ENCODE assay signal across 11 cellular contexts in genomic region chr4:54433686-54434085, GRCh38.
DNase-seq lines count a peak whose midpoint lies in the region; ATAC-seq, FAIRE-seq and TF ChIP-seq lines count a peak whose summit lies in the region.
"Had no signal": no experiment of that assay in that cellular context is flagged by ENCODE, and none has a peak within 500 bp of the region (broad histone marks: within the 10 kb centered on the region; RNA-seq: fewer than 3 reads in every experiment).

No MANE protein-coding gene starts in this region.

- H3K27ac Mint-ChIP-seq in endothelial cell (ENCODE audit: unreplicated experiment), result no peak overlapping the region
- no peak overlapping the region for H3K27ac Mint-ChIP-seq in neural crest cell (ENCODE audit: unreplicated experiment)
- H3K27ac Mint-ChIP-seq in stimulated activated memory B cell treated with anti-CD40 and anti-IgM and Interleukin-4, amounts not matched to agents 10 μg/mL and 1 μg/mL and 100 μg/mL, for 72 hours, result no peak overlapping the region

- H3K4me3 Mint-ChIP-seq in endothelial cell (ENCODE audit: unreplicated experiment) (no peak overlapping the region), neural crest cell (no peak overlapping the region)
- H3K4me3 Mint-ChIP-seq in stimulated activated memory B cell treated with anti-CD40 and anti-IgM and Interleukin-4, amounts not matched to agents 10 μg/mL and 1 μg/mL and 100 μg/mL, for 72 hours, result no peak overlapping the region

- H3K9me3 ChIP-seq in small intestine (ENCODE audit: control insufficient read depth, low read depth), result no peaks in the 10 kb centered on the region
- H3K9me3 ChIP-seq: SJSA1 had no signal

- peak; percentile 70 for TF ChIP-seq CTCF in LNCaP clone FGC (IDR thresholded peaks at IDR 0.05; ENCODE audit: control insufficient read depth, extremely low read depth, insufficient read depth)
- peak; percentile 63 for TF ChIP-seq CTCF in endothelial cell (IDR thresholded peaks at IDR 0.05; ENCODE audit: unreplicated experiment)
- peak; percentile 59 for TF ChIP-seq CTCF in neural crest cell (conservative IDR thresholded peaks at IDR 0.05)

- H3K27me3 Mint-ChIP-seq in endothelial cell (ENCODE audit: unreplicated experiment) (no peaks in the 10 kb centered on the region), neural crest cell (ENCODE audit: low read depth) (peaks cover 10% of the 10 kb centered on the region)
- H3K27me3 Mint-ChIP-seq in stimulated activated memory B cell treated with anti-CD40 and anti-IgM and Interleukin-4, amounts not matched to agents 10 μg/mL and 1 μg/mL and 100 μg/mL, for 72 hours, result peaks cover 22% of the 10 kb centered on the region

- H3K36me3 Mint-ChIP-seq in endothelial cell (ENCODE audit: low read depth, unreplicated experiment) (no peaks in the 10 kb centered on the region), neural crest cell (ENCODE audit: low read depth) (no peaks in the 10 kb centered on the region)
- H3K36me3 Mint-ChIP-seq in stimulated activated memory B cell treated with anti-CD40 and anti-IgM and Interleukin-4, amounts not matched to agents 10 μg/mL and 1 μg/mL and 100 μg/mL, for 72 hours, result no peaks in the 10 kb centered on the region

- no peaks in the 10 kb centered on the region for H3K36me3 ChIP-seq in small intestine (ENCODE audit: control insufficient read depth in 2 of 2, insufficient read depth in 2 of 2, low read length in 2 of 2)
- H3K36me3 ChIP-seq: SJSA1 had no signal

- H3K4me3 ChIP-seq in LNCaP clone FGC (ENCODE audit: low read depth, low read length), result no peak overlapping the region
- no peak overlapping the region for H3K4me3 ChIP-seq in small intestine (ENCODE audit: low read depth in 1 of 2, low read length in 2 of 2)
- H3K4me3 ChIP-seq: SJSA1 had no signal

- no peaks in the 10 kb centered on the region for H3K27me3 ChIP-seq in small intestine (ENCODE audit: control insufficient read depth in 2 of 2, insufficient read depth in 2 of 2, low read length in 2 of 2)

- no peaks in the 10 kb centered on the region for H3K9me3 Mint-ChIP-seq in endothelial cell (ENCODE audit: unreplicated experiment)
- H3K9me3 Mint-ChIP-seq in neural crest cell, result peaks cover 2% of the 10 kb centered on the region
- H3K9me3 Mint-ChIP-seq in stimulated activated memory B cell treated with anti-CD40 and anti-IgM and Interleukin-4, amounts not matched to agents 10 μg/mL and 1 μg/mL and 100 μg/mL, for 72 hours, result no peaks in the 10 kb centered on the region

- H3K27ac ChIP-seq in small intestine (ENCODE audit: low read depth in 1 of 2, low read length in 1 of 2), result no peak overlapping the region
- H3K27ac ChIP-seq: SJSA1 had no signal

- H3K4me1 Mint-ChIP-seq in endothelial cell (ENCODE audit: unreplicated experiment) (no peaks in the 10 kb centered on the region), neural crest cell (peaks cover 6% of the 10 kb centered on the region)
- H3K4me1 Mint-ChIP-seq in stimulated activated memory B cell treated with anti-CD40 and anti-IgM and Interleukin-4, amounts not matched to agents 10 μg/mL and 1 μg/mL and 100 μg/mL, for 72 hours, result no peaks in the 10 kb centered on the region

- ATAC-seq in stimulated activated memory B cell treated with anti-CD40 and anti-IgM and Interleukin-4, amounts not matched to agents 10 μg/mL and 1 μg/mL and 100 μg/mL, for 72 hours, result no peak

- no peaks in the 10 kb centered on the region for H3K4me1 ChIP-seq in small intestine (ENCODE audit: control insufficient read depth in 2 of 2, insufficient read depth in 1 of 2, low read depth in 1 of 2, low read length in 1 of 2)
- H3K4me1 ChIP-seq: SJSA1 had no signal

- FAIRE-seq in small intestine (lab: Jason Lieb, UNC), result no peak
- FAIRE-seq: GM12891 had no signal

- DNase-seq in GM03348 (ENCODE audit: low spot score) (peak; percentile 13), LNCaP clone FGC (ENCODE audit: low read depth) (no peak), endothelial cell (ENCODE audit: low spot score) (peak; percentile 18), neural crest cell (ENCODE audit: low read depth, low spot score) (peak; percentile 3), NCI-H1930 (lab: John Stamatoyannopoulos, UW) (no peak), small intestine (no peak), GM19238 (ENCODE audit: insufficient read length, low spot score) (no peak)
- DNase-seq: NCI-H1048 had no signal

- WGBS in small intestine, 3 donors, result 32 to 61% (median 38%) methylated on average over 3 of the region's 3 CpGs

Comparison
In these comparisons a context has a peak if more than half of its experiments do, and no peak if none do; other contexts are left out.
1. DNase-seq: peak in GM03348 (single experiment), endothelial cell (single experiment) and neural crest cell (single experiment); none in LNCaP clone FGC (single experiment), NCI-H1930 (0 of 2), small intestine (single experiment) and GM19238 (single experiment).
2. Peak in every context shown above with its lines, with median percentiles within 50 percentile points of each other: CTCF ChIP-seq.